1 cellular context compared by ENCODE assay signal in the genomic region with DNA sequence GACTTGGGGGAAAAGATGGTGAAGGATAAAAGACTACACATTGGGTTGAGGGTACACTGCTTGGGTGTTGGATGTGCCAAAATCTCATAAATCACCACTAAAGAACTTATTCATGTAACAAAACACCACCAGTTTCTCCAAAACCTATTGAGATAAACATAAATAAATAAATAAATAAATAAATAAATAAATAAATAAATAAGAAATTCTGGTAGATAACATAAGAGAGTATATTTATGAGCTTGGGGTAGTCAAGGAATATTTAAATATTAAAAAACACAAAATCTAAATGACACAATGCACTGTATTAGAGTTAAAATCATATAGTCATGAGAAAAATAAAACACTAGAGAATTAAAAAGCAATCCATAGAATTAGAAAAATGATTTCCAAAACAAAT.
TF ChIP-seq lines count a peak whose summit lies in the region.

No MANE protein-coding gene starts in this region.

TF ChIP-seq in HEK293, 187 proteins besides CTCF, POLR2A, EP300 and RAD21 (continued from another document):
- TF ChIP-seq, protein P1, sequence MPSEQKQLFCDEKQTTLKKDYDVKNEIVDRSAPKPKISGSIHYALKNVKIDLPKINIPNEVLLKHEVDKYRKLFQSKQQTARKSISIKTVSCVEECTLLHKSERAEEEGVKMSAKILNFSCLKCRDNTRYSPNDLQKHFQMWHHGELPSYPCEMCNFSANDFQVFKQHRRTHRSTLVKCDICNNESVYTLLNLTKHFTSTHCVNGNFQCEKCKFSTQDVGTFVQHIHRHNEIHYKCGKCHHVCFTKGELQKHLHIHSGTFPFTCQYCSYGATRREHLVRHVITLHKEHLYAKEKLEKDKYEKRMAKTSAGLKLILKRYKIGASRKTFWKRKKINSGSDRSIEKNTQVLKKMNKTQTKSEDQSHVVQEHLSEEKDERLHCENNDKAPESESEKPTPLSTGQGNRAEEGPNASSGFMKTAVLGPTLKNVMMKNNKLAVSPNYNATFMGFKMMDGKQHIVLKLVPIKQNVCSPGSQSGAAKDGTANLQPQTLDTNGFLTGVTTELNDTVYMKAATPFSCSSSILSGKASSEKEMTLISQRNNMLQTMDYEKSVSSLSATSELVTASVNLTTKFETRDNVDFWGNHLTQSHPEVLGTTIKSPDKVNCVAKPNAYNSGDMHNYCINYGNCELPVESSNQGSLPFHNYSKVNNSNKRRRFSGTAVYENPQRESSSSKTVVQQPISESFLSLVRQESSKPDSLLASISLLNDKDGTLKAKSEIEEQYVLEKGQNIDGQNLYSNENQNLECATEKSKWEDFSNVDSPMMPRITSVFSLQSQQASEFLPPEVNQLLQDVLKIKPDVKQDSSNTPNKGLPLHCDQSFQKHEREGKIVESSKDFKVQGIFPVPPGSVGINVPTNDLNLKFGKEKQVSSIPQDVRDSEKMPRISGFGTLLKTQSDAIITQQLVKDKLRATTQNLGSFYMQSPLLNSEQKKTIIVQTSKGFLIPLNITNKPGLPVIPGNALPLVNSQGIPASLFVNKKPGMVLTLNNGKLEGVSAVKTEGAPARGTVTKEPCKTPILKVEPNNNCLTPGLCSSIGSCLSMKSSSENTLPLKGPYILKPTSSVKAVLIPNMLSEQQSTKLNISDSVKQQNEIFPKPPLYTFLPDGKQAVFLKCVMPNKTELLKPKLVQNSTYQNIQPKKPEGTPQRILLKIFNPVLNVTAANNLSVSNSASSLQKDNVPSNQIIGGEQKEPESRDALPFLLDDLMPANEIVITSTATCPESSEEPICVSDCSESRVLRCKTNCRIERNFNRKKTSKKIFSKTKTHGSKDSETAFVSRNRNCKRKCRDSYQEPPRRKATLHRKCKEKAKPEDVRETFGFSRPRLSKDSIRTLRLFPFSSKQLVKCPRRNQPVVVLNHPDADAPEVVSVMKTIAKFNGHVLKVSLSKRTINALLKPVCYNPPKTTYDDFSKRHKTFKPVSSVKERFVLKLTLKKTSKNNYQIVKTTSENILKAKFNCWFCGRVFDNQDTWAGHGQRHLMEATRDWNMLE (tag by site-specific recombination; conservative IDR thresholded peaks at IDR 0.05; ENCODE audit: low read depth), result peak; percentile 56; the same call in 1 of the 2 replicates
- TF ChIP-seq ZNF510 (tag by site-specific recombination; IDR thresholded peaks at IDR 0.05; ENCODE audit: insufficient replicate concordance) (peak; percentile 12), ZNF785 (tag by site-specific recombination; IDR thresholded peaks at IDR 0.05) (no peak)
- TF ChIP-seq, protein P2, sequence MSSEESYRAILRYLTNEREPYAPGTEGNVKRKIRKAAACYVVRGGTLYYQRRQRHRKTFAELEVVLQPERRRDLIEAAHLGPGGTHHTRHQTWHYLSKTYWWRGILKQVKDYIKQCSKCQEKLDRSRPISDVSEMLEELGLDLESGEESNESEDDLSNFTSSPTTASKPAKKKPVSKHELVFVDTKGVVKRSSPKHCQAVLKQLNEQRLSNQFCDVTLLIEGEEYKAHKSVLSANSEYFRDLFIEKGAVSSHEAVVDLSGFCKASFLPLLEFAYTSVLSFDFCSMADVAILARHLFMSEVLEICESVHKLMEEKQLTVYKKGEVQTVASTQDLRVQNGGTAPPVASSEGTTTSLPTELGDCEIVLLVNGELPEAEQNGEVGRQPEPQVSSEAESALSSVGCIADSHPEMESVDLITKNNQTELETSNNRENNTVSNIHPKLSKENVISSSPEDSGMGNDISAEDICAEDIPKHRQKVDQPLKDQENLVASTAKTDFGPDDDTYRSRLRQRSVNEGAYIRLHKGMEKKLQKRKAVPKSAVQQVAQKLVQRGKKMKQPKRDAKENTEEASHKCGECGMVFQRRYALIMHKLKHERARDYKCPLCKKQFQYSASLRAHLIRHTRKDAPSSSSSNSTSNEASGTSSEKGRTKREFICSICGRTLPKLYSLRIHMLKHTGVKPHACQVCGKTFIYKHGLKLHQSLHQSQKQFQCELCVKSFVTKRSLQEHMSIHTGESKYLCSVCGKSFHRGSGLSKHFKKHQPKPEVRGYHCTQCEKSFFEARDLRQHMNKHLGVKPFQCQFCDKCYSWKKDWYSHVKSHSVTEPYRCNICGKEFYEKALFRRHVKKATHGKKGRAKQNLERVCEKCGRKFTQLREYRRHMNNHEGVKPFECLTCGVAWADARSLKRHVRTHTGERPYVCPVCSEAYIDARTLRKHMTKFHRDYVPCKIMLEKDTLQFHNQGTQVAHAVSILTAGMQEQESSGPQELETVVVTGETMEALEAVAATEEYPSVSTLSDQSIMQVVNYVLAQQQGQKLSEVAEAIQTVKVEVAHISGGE (tag by site-specific recombination; conservative IDR thresholded peaks at IDR 0.05; ENCODE audit: low read depth), result peak; percentile 56
